ENCODE assay signal across 8 cellular contexts in genomic region chr2:156399224-156399949, GRCh38. TPM values are rescaled to one million over a fixed set of nuclear protein-coding genes. Genes with fewer than 3 reads are reported as not detected.
DNase-seq lines count a peak whose midpoint lies in the region; ATAC-seq and TF ChIP-seq lines count a peak whose summit lies in the region.

No MANE protein-coding gene starts in this region.

- TF ChIP-seq CTCF in CD8-positive, alpha-beta T cell (IDR thresholded peaks at IDR 0.05): no peak
- TF ChIP-seq CTCF in foreskin fibroblast (IDR thresholded peaks at IDR 0.05; ENCODE audit: low read depth, low read length) (no peak), retinal pigment epithelial cell (conservative IDR thresholded peaks at IDR 0.05; ENCODE audit: low read depth, low read length) (no peak)

- H3K4me1 ChIP-seq in CD8-positive, alpha-beta T cell (ENCODE audit: insufficient read depth, low read length): peaks cover 4% of the 10 kb centered on the region

- intact Hi-C loops in CD8-positive, alpha-beta T cell (cut with DNase I, micrococcal nuclease): loop anchor here in 1 of 2 experiments (2.0 kb wide), 1 partner anchor 55 kb away; no protein-coding TSS in a partner anchor
- intact Hi-C loops in activated CD4-positive, alpha-beta memory T cell treated with anti-CD3 and anti-CD28 coated beads for 36 hours (cut with micrococcal nuclease): no loop called here

- no peaks in the 10 kb centered on the region for H3K27me3 ChIP-seq in CD8-positive, alpha-beta T cell (ENCODE audit: insufficient read depth, low read length)

- peak overlapping the region; percentile 95 for H3K27ac Mint-ChIP-seq in CD8-positive, alpha-beta T cell
- H3K27ac Mint-ChIP-seq in activated CD4-positive, alpha-beta memory T cell treated with anti-CD3 and anti-CD28 coated beads for 36 hours: peak overlapping the region; percentile 95

- H3K9me3 ChIP-seq in CD8-positive, alpha-beta T cell (ENCODE audit: low read length): no peaks in the 10 kb centered on the region

- H3K27ac ChIP-seq in CD8-positive, alpha-beta T cell (ENCODE audit: low read depth, low read length): no peak overlapping the region

- no peak for DNase-seq in CD8-positive, alpha-beta T cell
- no peak for DNase-seq in activated CD4-positive, alpha-beta memory T cell treated with anti-CD3 and anti-CD28 coated beads for 36 hours
- DNase-seq in foreskin fibroblast (peak; percentile 59 to 79), retinal pigment epithelial cell (ENCODE audit: low read depth) (no peak), D341Med (ENCODE audit: low spot score) (no peak)

- H3K4me1 Mint-ChIP-seq in CD8-positive, alpha-beta T cell (ENCODE audit: low read depth): peaks cover 28% of the 10 kb centered on the region
- H3K4me1 Mint-ChIP-seq in activated CD4-positive, alpha-beta memory T cell treated with anti-CD3 and anti-CD28 coated beads for 36 hours (ENCODE audit: low read depth): peaks cover 18% of the 10 kb centered on the region

- H3K9me3 Mint-ChIP-seq in CD8-positive, alpha-beta T cell: no peaks in the 10 kb centered on the region
- no peaks in the 10 kb centered on the region for H3K9me3 Mint-ChIP-seq in activated CD4-positive, alpha-beta memory T cell treated with anti-CD3 and anti-CD28 coated beads for 36 hours

- H3K4me3 ChIP-seq in CD8-positive, alpha-beta T cell (ENCODE audit: low read depth, low read length): peak overlapping the region; percentile 74
- H3K4me3 ChIP-seq in foreskin fibroblast (ENCODE audit: low read depth in 1 of 2, low read length in 2 of 2) (peak overlapping the region; percentile 64 to 72), retinal pigment epithelial cell (ENCODE audit: low read length) (peak overlapping the region; percentile 89)

- ATAC-seq in CD8-positive, alpha-beta T cell: no peak
- ATAC-seq in HG03095 (IDR thresholded peaks at IDR 0.05; ENCODE audit: unreplicated experiment) (peak; percentile 0), HG03039 (IDR thresholded peaks at IDR 0.05; ENCODE audit: unreplicated experiment) (no peak), GM18511 (IDR thresholded peaks at IDR 0.05; ENCODE audit: unreplicated experiment) (no peak)

- POLR2A ChIA-PET in CD8-positive, alpha-beta T cell (lab: Charles Lee): interaction anchor here (1.0 to 3.0 kb wide), 7 partner anchors 16 to 69 kb away, joined by 3 to 38 read pairs (median 7); partner anchors contain the start of gene NR4A2
- POLR2A ChIA-PET in activated CD4-positive, alpha-beta memory T cell treated with anti-CD3 and anti-CD28 coated beads for 36 hours (lab: Charles Lee): interaction anchor here (0.9 to 2.4 kb wide), 7 partner anchors 14 to 68 kb away, joined by 3 to 28 read pairs (median 12); partner anchors contain the start of gene GPD2

- CTCF ChIA-PET in CD8-positive, alpha-beta T cell (lab: Charles Lee): interaction anchor here (1.5 to 2.7 kb wide), 3 partner anchors 39 to 69 kb away, joined by 3 to 21 read pairs (median 4); no protein-coding TSS in a partner anchor
- CTCF ChIA-PET in activated CD4-positive, alpha-beta memory T cell treated with anti-CD3 and anti-CD28 coated beads for 36 hours (lab: Charles Lee): interaction anchor here (0.7 to 2.3 kb wide), 6 partner anchors 8 to 190 kb away, joined by 3 to 34 read pairs (median 6); no protein-coding TSS in a partner anchor

- H3K36me3 Mint-ChIP-seq in CD8-positive, alpha-beta T cell: peaks cover 10% of the 10 kb centered on the region
- H3K36me3 Mint-ChIP-seq in activated CD4-positive, alpha-beta memory T cell treated with anti-CD3 and anti-CD28 coated beads for 36 hours: peaks cover 5% of the 10 kb centered on the region

- H3K36me3 ChIP-seq in CD8-positive, alpha-beta T cell (ENCODE audit: insufficient read depth, low read length): no peaks in the 10 kb centered on the region

- peak overlapping the region; percentile 88 for H3K4me3 Mint-ChIP-seq in CD8-positive, alpha-beta T cell
- H3K4me3 Mint-ChIP-seq in activated CD4-positive, alpha-beta memory T cell treated with anti-CD3 and anti-CD28 coated beads for 36 hours: peak overlapping the region; percentile 84

- no peaks in the 10 kb centered on the region for H3K27me3 Mint-ChIP-seq in CD8-positive, alpha-beta T cell (ENCODE audit: low read depth)
- H3K27me3 Mint-ChIP-seq in activated CD4-positive, alpha-beta memory T cell treated with anti-CD3 and anti-CD28 coated beads for 36 hours: peaks cover 5% of the 10 kb centered on the region

RNA-seq across cellular contexts. Expression of gene GPD2, which starts 36.8 kb away (rescaled TPM):
- total RNA-seq in CD8-positive, alpha-beta T cell: 1 to 10 TPM; 4.7 to 6.9 TPM
- total RNA-seq in activated CD4-positive, alpha-beta memory T cell treated with anti-CD3 and anti-CD28 coated beads for 36 hours: 10 to 100 TPM; 27.3 to 28.6 TPM

Comparison
In these comparisons a context has a peak if more than half of its experiments do, and no peak if none do; other contexts are left out.
1. DNase-seq: peak in foreskin fibroblast (2 of 2); none in CD8-positive, alpha-beta T cell (0 of 7), activated CD4-positive, alpha-beta memory T cell treated with anti-CD3 and anti-CD28 coated beads for 36 hours (single experiment), retinal pigment epithelial cell (single experiment) and D341Med (single experiment).
2. Peak in every context shown above with its lines, with median percentiles within 50 percentile points of each other: H3K4me3 ChIP-seq.